In genomic region chr5:103829585-103829984, GRCh38 we compare ENCODE assay signal across 14 cellular contexts.
DNase-seq lines count a peak whose midpoint lies in the region; ATAC-seq, FAIRE-seq and TF ChIP-seq lines count a peak whose summit lies in the region.
"Had no signal": no experiment of that assay in that cellular context is flagged by ENCODE, and none has a peak within 500 bp of the region (broad histone marks: within the 10 kb centered on the region; RNA-seq: fewer than 3 reads in every experiment).

No MANE protein-coding gene starts in this region.

- H3K4me3 ChIP-seq in bronchial epithelial cell (ENCODE audit: low read depth, low read length), result no peak overlapping the region
- H3K4me3 ChIP-seq: ovary, tibial nerve had no signal

- no peaks in the 10 kb centered on the region for H3K36me3 Mint-ChIP-seq in osteocyte (ENCODE audit: unreplicated experiment)
- no peaks in the 10 kb centered on the region for H3K36me3 Mint-ChIP-seq in activated T-cell treated with anti-CD3 and anti-CD28 coated beads, Interleukin-2, amount 50 U/mL, for 24 hours (ENCODE audit: low read depth)
- H3K36me3 Mint-ChIP-seq: activated naive CD4-positive, alpha-beta T cell treated with anti-CD3 and anti-CD28 coated beads, Interleukin-2, amount 50 U/mL, for 72 hours had no signal

- no peak overlapping the region for H3K4me3 Mint-ChIP-seq in osteocyte (ENCODE audit: unreplicated experiment)
- H3K4me3 Mint-ChIP-seq in activated T-cell treated with anti-CD3 and anti-CD28 coated beads, Interleukin-2, amount 50 U/mL, for 24 hours, result no peak overlapping the region

- H3K36me3 ChIP-seq in bronchial epithelial cell (ENCODE audit: control insufficient read depth, insufficient read depth, low read length), result no peaks in the 10 kb centered on the region
- H3K36me3 ChIP-seq: ovary, tibial nerve had no signal

- no peak overlapping the region for H3K27ac Mint-ChIP-seq in osteocyte (ENCODE audit: unreplicated experiment)
- H3K27ac Mint-ChIP-seq in activated T-cell treated with anti-CD3 and anti-CD28 coated beads, Interleukin-2, amount 50 U/mL, for 24 hours, result no peak overlapping the region
- H3K27ac Mint-ChIP-seq: activated naive CD4-positive, alpha-beta T cell treated with anti-CD3 and anti-CD28 coated beads, Interleukin-2, amount 50 U/mL, for 72 hours had no signal

- no peak for ATAC-seq in activated CD4-positive, CD25-positive, alpha-beta regulatory T cell treated with anti-CD3 and anti-CD28 coated beads, Interleukin-2, amount 50 U/mL, for 24 hours
- ATAC-seq: activated naive CD4-positive, alpha-beta T cell treated with anti-CD3 and anti-CD28 coated beads, Interleukin-2, amount 50 U/mL, for 72 hours had no signal

- no peaks in the 10 kb centered on the region for H3K27me3 Mint-ChIP-seq in osteocyte (ENCODE audit: unreplicated experiment)
- H3K27me3 Mint-ChIP-seq in activated T-cell treated with anti-CD3 and anti-CD28 coated beads, Interleukin-2, amount 50 U/mL, for 24 hours, result no peaks in the 10 kb centered on the region

- FAIRE-seq in bronchial epithelial cell (lab: Jason Lieb, UNC), result no peak
- FAIRE-seq: endometrium had no signal

- TF ChIP-seq CTCF in bronchial epithelial cell (IDR thresholded peaks at IDR 0.05; ENCODE audit: insufficient read depth, low read length, severe bottlenecking) (peak; percentile 31), osteocyte (IDR thresholded peaks at IDR 0.05) (peak; percentile 44)

- no peaks in the 10 kb centered on the region for H3K9me3 Mint-ChIP-seq in osteocyte (ENCODE audit: unreplicated experiment)
- peaks cover 4% of the 10 kb centered on the region for H3K9me3 Mint-ChIP-seq in activated T-cell treated with anti-CD3 and anti-CD28 coated beads, Interleukin-2, amount 50 U/mL, for 24 hours

- H3K4me1 Mint-ChIP-seq in osteocyte (ENCODE audit: unreplicated experiment), result no peaks in the 10 kb centered on the region
- no peaks in the 10 kb centered on the region for H3K4me1 Mint-ChIP-seq in activated T-cell treated with anti-CD3 and anti-CD28 coated beads, Interleukin-2, amount 50 U/mL, for 24 hours (ENCODE audit: low read depth)

- DNase-seq in NCI-H82 (lab: John Stamatoyannopoulos, UW) (peak; percentile 1), NCI-H82 treated with DMSO at 0.1 percent for 48 hours (lab: John Stamatoyannopoulos, UW; ENCODE audit: unreplicated experiment) (no peak), M059J (ENCODE audit: low read depth) (peak; percentile 9), bronchial epithelial cell (ENCODE audit: low read depth) (no peak), osteocyte (ENCODE audit: extremely low spot score, unreplicated experiment) (no peak)
- DNase-seq in activated T-cell treated with anti-CD3 and anti-CD28 coated beads, Interleukin-2, amount 50 U/mL, for 24 hours, result no peak
- DNase-seq in stimulated activated CD8-positive, alpha-beta memory T cell treated with anti-CD3 and anti-CD28 coated beads, Interleukin-4, amount 100 ng/mL, for 48 hours, result no peak
- DNase-seq: activated CD4-positive, CD25-positive, alpha-beta regulatory T cell; NCI-H1092; ovary had no signal

- no peaks in the 10 kb centered on the region for H3K27me3 ChIP-seq in bronchial epithelial cell (ENCODE audit: control insufficient read depth, insufficient read depth, low read length)
- H3K27me3 ChIP-seq: ovary, tibial nerve had no signal

Comparison
In these comparisons a context has a peak if more than half of its experiments do, and no peak if none do; other contexts are left out.
1. DNase-seq: peak in NCI-H82 (single experiment) and M059J (single experiment); none in NCI-H82 treated with DMSO at 0.1 percent for 48 hours (single experiment), bronchial epithelial cell (single experiment), osteocyte (single experiment), activated T-cell treated with anti-CD3 and anti-CD28 coated beads, Interleukin-2, amount 50 U/mL, for 24 hours (single experiment) and stimulated activated CD8-positive, alpha-beta memory T cell treated with anti-CD3 and anti-CD28 coated beads, Interleukin-4, amount 100 ng/mL, for 48 hours (single experiment).